In the genomic region with DNA sequence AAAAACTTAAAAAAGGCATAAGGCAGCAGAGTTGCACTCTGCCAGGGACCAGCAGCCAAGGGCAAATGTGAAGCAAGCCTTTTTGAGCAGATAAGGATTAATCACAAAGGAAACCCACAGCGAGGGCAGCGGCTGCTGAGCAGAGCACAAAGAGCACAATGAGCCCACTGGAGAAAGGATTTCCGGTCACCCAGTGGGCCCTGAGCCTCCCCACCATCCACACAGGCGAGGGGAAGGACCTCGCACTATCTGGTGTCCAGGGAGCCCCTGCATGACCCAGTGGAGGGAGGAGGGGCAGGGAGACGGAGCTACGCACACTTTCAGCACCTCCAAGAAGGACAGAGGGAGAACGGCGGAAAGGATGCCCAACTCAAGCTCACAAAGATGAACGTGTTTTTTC, we compare ENCODE assay signal across 18 cellular contexts. TPM values are rescaled to one million over a fixed set of nuclear protein-coding genes. Genes with fewer than 3 reads are reported as not detected.
DNase-seq lines count a peak whose midpoint lies in the region; ATAC-seq and TF ChIP-seq lines count a peak whose summit lies in the region.
"Had no signal": no experiment of that assay in that cellular context is flagged by ENCODE, and none has a peak within 500 bp of the region (broad histone marks: within the 10 kb centered on the region; RNA-seq: fewer than 3 reads in every experiment).

No MANE protein-coding gene starts in this region.

- no peak for TF ChIP-seq EP300 in Ishikawa (IDR thresholded peaks at IDR 0.05; ENCODE audit: borderline replicate concordance)
- TF ChIP-seq EP300 in sigmoid colon (IDR thresholded peaks at IDR 0.05): no peak

- TF ChIP-seq POLR2A in sigmoid colon (IDR thresholded peaks at IDR 0.05): no peak

- TF ChIP-seq RAD21 in Ishikawa (IDR thresholded peaks at IDR 0.05; ENCODE audit: low read depth): no peak

- no peaks in the 10 kb centered on the region for H3K9me3 ChIP-seq in sigmoid colon

- peak overlapping the region in 3 of 5 experiments; percentile 2 to 80 (median 18) for H3K27ac Mint-ChIP-seq in brain
- H3K27ac Mint-ChIP-seq: CD8-positive, alpha-beta memory T cell; natural killer cell had no signal

- peak overlapping the region in 1 of 5 experiments; percentile 37 for H3K4me3 Mint-ChIP-seq in brain
- H3K4me3 Mint-ChIP-seq: CD8-positive, alpha-beta memory T cell; natural killer cell had no signal

- H3K27ac ChIP-seq in sigmoid colon: peak overlapping the region; percentile 70 to 98 (median 78)

- ATAC-seq in GM18861 (IDR thresholded peaks at IDR 0.05; ENCODE audit: unreplicated experiment) (no peak), HG02970 (IDR thresholded peaks at IDR 0.05; ENCODE audit: low FRiP score, unreplicated experiment) (no peak)
- ATAC-seq: activated CD4-positive, CD25-positive, alpha-beta regulatory T cell treated with anti-CD3 and anti-CD28 coated beads, Interleukin-2, amount 50 U/mL, for 24 hours; natural killer cell had no signal

- H3K4me3 ChIP-seq in sigmoid colon: no peak overlapping the region

- H3K27me3 ChIP-seq in sigmoid colon: no peaks in the 10 kb centered on the region

- intact Hi-C loops in sigmoid colon (cut with DNase I): no loop called here

- TF ChIP-seq CTCF in brain (conservative IDR thresholded peaks at IDR 0.05): no peak
- TF ChIP-seq CTCF in sigmoid colon (IDR thresholded peaks at IDR 0.05): no peak

- peaks cover 65% of the 10 kb centered on the region for H3K4me1 Mint-ChIP-seq in brain
- H3K4me1 Mint-ChIP-seq: CD8-positive, alpha-beta memory T cell; natural killer cell had no signal

- peaks cover 0 to 98% (median 93%) of the 10 kb centered on the region in 4 donors for H3K4me1 ChIP-seq in sigmoid colon

- peaks cover 0 to 8% (median 3%) of the 10 kb centered on the region in 4 donors for H3K36me3 ChIP-seq in sigmoid colon

- H3K36me3 Mint-ChIP-seq in brain: no peaks in the 10 kb centered on the region
- H3K36me3 Mint-ChIP-seq: CD8-positive, alpha-beta memory T cell; natural killer cell had no signal

- H3K27me3 Mint-ChIP-seq in brain: no peaks in the 10 kb centered on the region

- DNase-seq in left kidney (ENCODE audit: low read depth, low spot score) (peak; percentile 48), sigmoid colon (peak; percentile 65), T1000 (lab: John Stamatoyannopoulos, UW) (no peak), activated gamma-delta T cell treated with Interleukin-2 at 50 U/mL for 16 hours (no peak)
- DNase-seq: activated gamma-delta T cell; amygdala; CD8-positive, alpha-beta memory T cell; KG1; mesenchymal stem cell; natural killer cell; NCI-H1092 treated with DMSO at 0.1 percent for 48 hours; NCI-H526 treated with DMSO at 0.1 percent for 48 hours; OCI-M1 had no signal

- 53 to 80% methylated on average over 10 of the region's 10 CpGs for WGBS in sigmoid colon, 2 donors

- H3K9me3 Mint-ChIP-seq in brain: peaks cover 0 to 3% (median 0%) of the 10 kb centered on the region in 5 experiments
- H3K9me3 Mint-ChIP-seq: CD8-positive, alpha-beta memory T cell; natural killer cell had no signal

TF ChIP-seq in Ishikawa, 13 proteins besides CTCF, POLR2A, EP300 and RAD21:
- TF ChIP-seq, protein P1, sequence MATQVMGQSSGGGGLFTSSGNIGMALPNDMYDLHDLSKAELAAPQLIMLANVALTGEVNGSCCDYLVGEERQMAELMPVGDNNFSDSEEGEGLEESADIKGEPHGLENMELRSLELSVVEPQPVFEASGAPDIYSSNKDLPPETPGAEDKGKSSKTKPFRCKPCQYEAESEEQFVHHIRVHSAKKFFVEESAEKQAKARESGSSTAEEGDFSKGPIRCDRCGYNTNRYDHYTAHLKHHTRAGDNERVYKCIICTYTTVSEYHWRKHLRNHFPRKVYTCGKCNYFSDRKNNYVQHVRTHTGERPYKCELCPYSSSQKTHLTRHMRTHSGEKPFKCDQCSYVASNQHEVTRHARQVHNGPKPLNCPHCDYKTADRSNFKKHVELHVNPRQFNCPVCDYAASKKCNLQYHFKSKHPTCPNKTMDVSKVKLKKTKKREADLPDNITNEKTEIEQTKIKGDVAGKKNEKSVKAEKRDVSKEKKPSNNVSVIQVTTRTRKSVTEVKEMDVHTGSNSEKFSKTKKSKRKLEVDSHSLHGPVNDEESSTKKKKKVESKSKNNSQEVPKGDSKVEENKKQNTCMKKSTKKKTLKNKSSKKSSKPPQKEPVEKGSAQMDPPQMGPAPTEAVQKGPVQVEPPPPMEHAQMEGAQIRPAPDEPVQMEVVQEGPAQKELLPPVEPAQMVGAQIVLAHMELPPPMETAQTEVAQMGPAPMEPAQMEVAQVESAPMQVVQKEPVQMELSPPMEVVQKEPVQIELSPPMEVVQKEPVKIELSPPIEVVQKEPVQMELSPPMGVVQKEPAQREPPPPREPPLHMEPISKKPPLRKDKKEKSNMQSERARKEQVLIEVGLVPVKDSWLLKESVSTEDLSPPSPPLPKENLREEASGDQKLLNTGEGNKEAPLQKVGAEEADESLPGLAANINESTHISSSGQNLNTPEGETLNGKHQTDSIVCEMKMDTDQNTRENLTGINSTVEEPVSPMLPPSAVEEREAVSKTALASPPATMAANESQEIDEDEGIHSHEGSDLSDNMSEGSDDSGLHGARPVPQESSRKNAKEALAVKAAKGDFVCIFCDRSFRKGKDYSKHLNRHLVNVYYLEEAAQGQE (IDR thresholded peaks at IDR 0.05; ENCODE audit: low read depth): peak; percentile 65
- no peak for TF ChIP-seq FOXM1 (IDR thresholded peaks at IDR 0.05; ENCODE audit: borderline replicate concordance, low read depth)

RNA-seq across cellular contexts. Expression of a gene that starts 40.0 kb away (rescaled TPM):
- polyA plus RNA-seq in brain (ENCODE audit: insufficient read depth, low read depth, low replicate concordance) (65.0 TPM), sigmoid colon (10 to 100 TPM in 2 of 3 donors, 1 to 10 TPM in 1; 9.2 to 60.5 (median 10.8) TPM)
- total RNA-seq in sigmoid colon: 100 to 1,000 TPM; 235 to 598 (median 350) TPM
- total RNA-seq: CD8-positive, alpha-beta memory T cell; natural killer cell had no signal
- polyA plus RNA-seq: CD8-positive, alpha-beta memory T cell had no signal

RNA-seq across cellular contexts. Expression of a gene that starts 40.1 kb away (rescaled TPM):
- polyA plus RNA-seq in brain (ENCODE audit: insufficient read depth, low read depth, low replicate concordance) (79.8 TPM), sigmoid colon (10 to 100 TPM; 24.0 to 83.5 (median 25.2) TPM)
- 1,000 to 10,000 TPM in 1 of 4 donors, 100 to 1,000 TPM in 3; 306 to 1,039 (median 489) TPM for total RNA-seq in sigmoid colon
- total RNA-seq: CD8-positive, alpha-beta memory T cell; natural killer cell had no signal
- polyA plus RNA-seq: CD8-positive, alpha-beta memory T cell had no signal

Comparison
In these comparisons a context has a peak if more than half of its experiments do, and no peak if none do; other contexts are left out.
1. DNase-seq: peak in left kidney (single experiment) and sigmoid colon (single experiment); none in T1000 (single experiment) and activated gamma-delta T cell treated with Interleukin-2 at 50 U/mL for 16 hours (single experiment).